Comparison of ENCODE assay signal across 8 cellular contexts in the genomic region with DNA sequence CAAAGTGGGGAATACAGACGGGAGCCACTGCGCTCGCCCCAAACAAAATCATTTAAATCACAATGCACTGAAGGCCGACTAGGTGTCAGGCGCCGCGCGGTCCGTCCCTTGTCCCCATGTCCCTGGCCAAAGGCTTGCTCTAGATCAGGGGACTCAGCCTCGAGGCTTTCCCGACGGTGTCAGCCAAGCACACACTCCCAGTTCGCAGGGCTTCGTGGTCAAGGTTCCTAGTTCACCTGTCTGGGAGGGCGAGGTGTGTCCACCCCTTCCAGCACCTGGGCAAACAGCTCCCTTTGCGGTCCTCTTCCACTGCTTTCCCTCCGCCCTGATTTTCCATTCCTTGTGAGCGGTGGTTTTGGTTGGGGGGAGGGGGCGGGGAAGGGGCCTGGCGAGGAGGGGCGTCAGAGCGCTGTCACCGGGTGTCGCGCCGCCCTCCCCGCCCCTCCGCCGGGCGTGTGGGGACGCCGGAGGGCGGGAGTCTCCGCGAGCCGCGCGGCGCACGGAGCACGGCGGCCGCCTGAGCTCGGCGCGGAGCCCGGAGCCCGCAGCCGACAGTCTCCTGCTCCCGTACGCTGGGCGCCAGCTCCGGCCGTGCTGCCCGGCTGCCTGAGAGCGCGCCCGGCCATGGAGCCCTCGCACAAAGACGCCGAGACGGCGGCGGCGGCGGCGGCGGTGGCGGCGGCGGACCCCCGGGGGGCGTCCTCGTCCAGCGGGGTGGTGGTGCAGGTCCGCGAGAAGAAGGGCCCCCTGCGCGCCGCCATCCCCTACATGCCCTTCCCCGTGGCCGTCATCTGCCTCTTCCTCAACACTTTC. TPM values are rescaled to one million over a fixed set of nuclear protein-coding genes. Genes with fewer than 3 reads are reported as not detected.
DNase-seq lines count a peak whose midpoint lies in the region; ATAC-seq, FAIRE-seq and TF ChIP-seq lines count a peak whose summit lies in the region.

A gene with protein sequence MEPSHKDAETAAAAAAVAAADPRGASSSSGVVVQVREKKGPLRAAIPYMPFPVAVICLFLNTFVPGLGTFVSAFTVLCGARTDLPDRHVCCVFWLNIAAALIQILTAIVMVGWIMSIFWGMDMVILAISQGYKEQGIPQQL (plus strand): TSS at position 484 of the 813 bp plus-strand sequence. CDS start 141 bp downstream, at position 625.

- peaks cover 16% of the 10 kb centered on the region for H3K4me1 Mint-ChIP-seq in stimulated activated naive CD8-positive, alpha-beta T cell treated with anti-CD3 and anti-CD28 coated beads, Interleukin-15, Interleukin-2, amounts not matched to agents 100 ng/mL and 50 ng/mL, for 24 hours (ENCODE audit: low read depth)

- H3K27me3 Mint-ChIP-seq in stimulated activated naive CD8-positive, alpha-beta T cell treated with anti-CD3 and anti-CD28 coated beads, Interleukin-15, Interleukin-2, amounts not matched to agents 100 ng/mL and 50 ng/mL, for 24 hours = peaks cover 50% of the 10 kb centered on the region

- H4K20me1 ChIP-seq in PC-9 (ENCODE audit: insufficient read depth) = no peaks in the 10 kb centered on the region

- no peaks in the 10 kb centered on the region for H3K36me3 Mint-ChIP-seq in stimulated activated naive CD8-positive, alpha-beta T cell treated with anti-CD3 and anti-CD28 coated beads, Interleukin-15, Interleukin-2, amounts not matched to agents 100 ng/mL and 50 ng/mL, for 24 hours (ENCODE audit: low read depth)

- no peaks in the 10 kb centered on the region for H3K9me3 Mint-ChIP-seq in stimulated activated naive CD8-positive, alpha-beta T cell treated with anti-CD3 and anti-CD28 coated beads, Interleukin-15, Interleukin-2, amounts not matched to agents 100 ng/mL and 50 ng/mL, for 24 hours

- peak; percentile 9 for DNase-seq in activated naive CD4-positive, alpha-beta T cell treated with Interleukin-2 at 50 U/mL for 16 hours
- no peak for DNase-seq in activated naive CD4-positive, alpha-beta T cell (lab: John Stamatoyannopoulos, UW)
- DNase-seq in PC-9 = no peak
- no peak for DNase-seq in bronchial epithelial cell (ENCODE audit: low read depth)
- no peak for DNase-seq in left lobe of liver (ENCODE audit: low spot score)
- no peak for DNase-seq in epidermal melanocyte (ENCODE audit: insufficient read length, low spot score)

- ATAC-seq in left lobe of liver (peak; percentile 83), HG03571 (IDR thresholded peaks at IDR 0.05; ENCODE audit: unreplicated experiment) (no peak)

- no peaks in the 10 kb centered on the region for H3F3A ChIP-seq in PC-9 (ENCODE audit: insufficient read depth, low read depth)

- TF ChIP-seq CTCF in PC-9 (conservative IDR thresholded peaks at IDR 0.05) (no peak), bronchial epithelial cell (IDR thresholded peaks at IDR 0.05; ENCODE audit: insufficient read depth, low read length, severe bottlenecking) (no peak)

- no peak within 1 kb of the TSS for H3K27ac ChIP-seq in PC-9

- H3K4me3 ChIP-seq in PC-9 (no peak within 1 kb of the TSS), bronchial epithelial cell (ENCODE audit: low read depth, low read length) (peak within 1 kb of the TSS; percentile 29)

- no peaks in the 10 kb centered on the region for H3K79me2 ChIP-seq in PC-9 (ENCODE audit: low read depth)

- H3K36me3 ChIP-seq in PC-9 (ENCODE audit: low read depth) = no peaks in the 10 kb centered on the region
- no peaks in the 10 kb centered on the region for H3K36me3 ChIP-seq in bronchial epithelial cell (ENCODE audit: control insufficient read depth, insufficient read depth, low read length)

- H2AFZ ChIP-seq in PC-9 = no peak within 1 kb of the TSS

- H3K27ac Mint-ChIP-seq in stimulated activated naive CD8-positive, alpha-beta T cell treated with anti-CD3 and anti-CD28 coated beads, Interleukin-15, Interleukin-2, amounts not matched to agents 100 ng/mL and 50 ng/mL, for 24 hours = no peak within 1 kb of the TSS

- intact Hi-C loops in PC-9 (cut with micrococcal nuclease; ENCODE audit: unreplicated experiment) = loop anchor here (5.0 kb wide), 2 partner anchors 79 to 421 kb away; no protein-coding TSS in a partner anchor

- H3K27me3 ChIP-seq in PC-9 (ENCODE audit: insufficient read depth, low read depth) (peaks cover 15% of the 10 kb centered on the region; the same call in 1 of the 2 replicates), bronchial epithelial cell (ENCODE audit: control insufficient read depth, insufficient read depth, low read length) (peaks cover 16% of the 10 kb centered on the region)

- peak within 1 kb of the TSS; percentile 37; the same call in 1 of the 2 replicates for H3K4me2 ChIP-seq in PC-9

- no TSS peak for BruUV-seq in PC-9 (replicated peaks; lab: Mats Ljungman, UMichigan)

- H3K9me2 ChIP-seq in PC-9 (ENCODE audit: insufficient read depth) = no peaks in the 10 kb centered on the region

- POLR2A ChIA-PET in PC-9 (lab: Charles Lee; ENCODE audit: unreplicated experiment) = interaction anchor here (0.6 kb wide), 1 partner anchor 522 kb away, joined by 13 read pairs; no protein-coding TSS in a partner anchor

- CTCF ChIA-PET in PC-9 (lab: Charles Lee) = interaction anchor here (0.6 to 0.7 kb wide), 4 partner anchors 84 to 1075 kb away, joined by 3 to 9 read pairs (median 6); no protein-coding TSS in a partner anchor

- H3K4me1 ChIP-seq in PC-9 (replicated peaks; ENCODE audit: insufficient read depth) = no peaks in the 10 kb centered on the region

- no peak for FAIRE-seq in bronchial epithelial cell (lab: Jason Lieb, UNC)

- H3K9me3 ChIP-seq in PC-9 (ENCODE audit: insufficient read depth, low read depth) = no peaks in the 10 kb centered on the region

- peak within 1 kb of the TSS; percentile 68 for H3K4me3 Mint-ChIP-seq in stimulated activated naive CD8-positive, alpha-beta T cell treated with anti-CD3 and anti-CD28 coated beads, Interleukin-15, Interleukin-2, amounts not matched to agents 100 ng/mL and 50 ng/mL, for 24 hours

RNA-seq across cellular contexts. Expression of the gene that starts here (rescaled TPM):
- total RNA-seq in PC-9 (2021) (not detected in 2 replicates), bronchial epithelial cell (not detected in 2 replicates), left lobe of liver (0.03 TPM)

Comparison
In these comparisons a context has a peak if more than half of its experiments do, and no peak if none do; other contexts are left out.
1. Peak in ATAC-seq in left lobe of liver; RNA of the gene not detected or under 1 TPM.